In the genomic region with DNA sequence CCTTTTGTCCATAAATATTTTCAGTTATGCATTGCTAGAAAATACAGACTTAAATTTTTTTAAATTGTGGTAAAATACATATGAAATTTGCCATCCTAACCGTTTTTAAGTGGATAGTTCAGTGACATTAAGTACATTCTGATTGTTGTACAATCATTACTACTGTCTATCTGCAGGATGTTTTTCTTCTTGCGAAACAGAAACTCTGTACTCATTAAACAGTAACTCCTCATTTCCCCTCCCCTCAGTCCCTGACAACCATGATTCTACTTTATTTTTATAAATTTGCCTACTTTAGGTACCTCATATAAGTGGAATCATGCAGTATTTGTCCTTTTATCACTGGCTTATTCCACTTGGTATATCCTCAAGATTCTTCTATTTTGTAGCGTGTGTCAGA, we compare ENCODE assay signal across 17 cellular contexts.
"Had no signal": no experiment of that assay in that cellular context is flagged by ENCODE, and none has a peak within 500 bp of the region (broad histone marks: within the 10 kb centered on the region; RNA-seq: fewer than 3 reads in every experiment).

No MANE protein-coding gene starts in this region.

- H3K27ac Mint-ChIP-seq: activated CD4-positive, alpha-beta memory T cell treated with anti-CD3 and anti-CD28 coated beads, Interleukin-2, amount 10 ng/mL, durations not matched to agents 7 days and 5 days; activated naive CD4-positive, alpha-beta T cell treated with anti-CD3 and anti-CD28 coated beads, Interleukin-2, amount 50 U/mL, for 24 hours; activated T-cell treated with anti-CD3 and anti-CD28 coated beads, Interleukin-2, amount 50 U/mL, for 72 hours; natural killer cell treated with Interleukin-12 subunit alpha and Interleukin-12 subunit beta and Interleukin-15 and Interleukin-18, amount 100 ng/mL, for 72 hours; progenitor cell of endocrine pancreas had no signal

- H3K9me3 Mint-ChIP-seq: activated CD4-positive, alpha-beta memory T cell treated with anti-CD3 and anti-CD28 coated beads, Interleukin-2, amount 10 ng/mL, durations not matched to agents 7 days and 5 days; activated naive CD4-positive, alpha-beta T cell treated with anti-CD3 and anti-CD28 coated beads, Interleukin-2, amount 50 U/mL, for 24 hours; activated T-cell treated with anti-CD3 and anti-CD28 coated beads, Interleukin-2, amount 50 U/mL, for 72 hours; immature natural killer cell; natural killer cell treated with Interleukin-12 subunit alpha and Interleukin-12 subunit beta and Interleukin-15 and Interleukin-18, amount 100 ng/mL, for 72 hours; stimulated activated naive CD8-positive, alpha-beta T cell treated with anti-CD3 and anti-CD28 coated beads, Interleukin-15, amount 100 ng/mL, for 72 hours had no signal

- H3K4me3 ChIP-seq: body of pancreas, hepatocyte, tibial nerve had no signal

- H3K4me1 Mint-ChIP-seq: activated naive CD4-positive, alpha-beta T cell treated with anti-CD3 and anti-CD28 coated beads, Interleukin-2, amount 50 U/mL, for 24 hours; immature natural killer cell; stimulated activated naive CD8-positive, alpha-beta T cell treated with anti-CD3 and anti-CD28 coated beads, Interleukin-15, amount 100 ng/mL, for 72 hours had no signal

- DNase-seq: activated CD4-positive, alpha-beta memory T cell treated with anti-CD3 and anti-CD28 coated beads, Interleukin-2, amount 10 ng/mL, durations not matched to agents 7 days and 5 days; activated CD4-positive, alpha-beta T cell treated with anti-CD3 and anti-CD28 coated beads for 48 hours; activated effector memory CD4-positive, alpha-beta T cell treated with anti-CD3 and anti-CD28 coated beads, Interleukin-2, amount 50 U/mL, for 16 hours; activated T-cell treated with anti-CD3 and anti-CD28 coated beads, Interleukin-2, amount 50 U/mL, for 72 hours; anterior cingulate cortex; body of pancreas; foreskin melanocyte; immature natural killer cell; left ventricle myocardium superior; stimulated activated CD4-positive, alpha-beta T cell treated with anti-CD3 and anti-CD28 coated beads, Interleukin-12 subunit alpha, Interleukin-12 subunit beta, amount 100 ng/mL, for 4 hours; stimulated activated naive CD8-positive, alpha-beta T cell treated with anti-CD3 and anti-CD28 coated beads, Interleukin-15, amount 100 ng/mL, for 72 hours; T1000 had no signal

- H3K27me3 Mint-ChIP-seq: activated CD4-positive, alpha-beta memory T cell treated with anti-CD3 and anti-CD28 coated beads, Interleukin-2, amount 10 ng/mL, durations not matched to agents 7 days and 5 days; activated naive CD4-positive, alpha-beta T cell treated with anti-CD3 and anti-CD28 coated beads, Interleukin-2, amount 50 U/mL, for 24 hours; natural killer cell treated with Interleukin-12 subunit alpha and Interleukin-12 subunit beta and Interleukin-15 and Interleukin-18, amount 100 ng/mL, for 72 hours; progenitor cell of endocrine pancreas; stimulated activated naive CD8-positive, alpha-beta T cell treated with anti-CD3 and anti-CD28 coated beads, Interleukin-15, amount 100 ng/mL, for 72 hours had no signal

- ATAC-seq: activated T-cell treated with anti-CD3 and anti-CD28 coated beads, Interleukin-2, amount 50 U/mL, for 72 hours; body of pancreas; natural killer cell treated with Interleukin-12 subunit alpha and Interleukin-12 subunit beta and Interleukin-15 and Interleukin-18, amount 100 ng/mL, for 72 hours; stimulated activated naive CD8-positive, alpha-beta T cell treated with anti-CD3 and anti-CD28 coated beads, Interleukin-15, amount 100 ng/mL, for 72 hours had no signal

- H3K4me3 Mint-ChIP-seq: activated CD4-positive, alpha-beta memory T cell treated with anti-CD3 and anti-CD28 coated beads, Interleukin-2, amount 10 ng/mL, durations not matched to agents 7 days and 5 days; activated naive CD4-positive, alpha-beta T cell treated with anti-CD3 and anti-CD28 coated beads, Interleukin-2, amount 50 U/mL, for 24 hours; activated T-cell treated with anti-CD3 and anti-CD28 coated beads, Interleukin-2, amount 50 U/mL, for 72 hours; immature natural killer cell; natural killer cell treated with Interleukin-12 subunit alpha and Interleukin-12 subunit beta and Interleukin-15 and Interleukin-18, amount 100 ng/mL, for 72 hours; stimulated activated naive CD8-positive, alpha-beta T cell treated with anti-CD3 and anti-CD28 coated beads, Interleukin-15, amount 100 ng/mL, for 72 hours had no signal
